Comparison of ENCODE assay signal across 20 cellular contexts in the genomic region with DNA sequence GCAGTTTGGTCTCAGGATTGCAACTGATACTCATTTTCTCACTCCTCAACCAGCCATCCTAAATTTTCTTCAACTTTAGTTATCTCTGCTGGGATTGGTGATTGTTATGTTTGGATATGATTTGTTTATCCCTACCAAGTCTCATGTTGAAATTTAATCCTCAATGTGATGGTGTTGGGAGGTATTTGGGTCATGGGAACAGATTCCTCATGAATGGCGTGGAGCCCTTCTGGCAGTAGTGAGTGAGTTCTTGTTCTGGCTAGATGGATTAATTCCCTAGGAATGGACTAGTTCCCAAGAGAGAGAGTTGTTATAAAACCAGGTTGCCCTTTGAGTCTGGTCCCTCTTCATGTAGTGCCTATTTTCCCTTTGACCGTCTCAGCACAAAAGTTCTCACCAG.
"Had no signal": no experiment of that assay in that cellular context is flagged by ENCODE, and none has a peak within 500 bp of the region (broad histone marks: within the 10 kb centered on the region; RNA-seq: fewer than 3 reads in every experiment).

No MANE protein-coding gene starts in this region.

- H3K36me3 ChIP-seq: gastroesophageal sphincter, left lung, neural progenitor cell, pancreas, right lobe of liver, suprapubic skin, thyroid gland had no signal

- ATAC-seq: esophagus mucosa; gastroesophageal sphincter; left lung; natural killer cell treated with Interleukin-12 subunit alpha and Interleukin-12 subunit beta and Interleukin-15 and Interleukin-18, amount 100 ng/mL, for 72 hours; pancreas; right lobe of liver; stimulated activated naive B cell treated with anti-CD40 and anti-IgM and Interleukin-4, amounts not matched to agents 10 μg/mL and 1 μg/mL and 100 μg/mL, for 72 hours had no signal

- H3K4me1 ChIP-seq: gastroesophageal sphincter, left lung, pancreas, right lobe of liver, suprapubic skin, thyroid gland had no signal

- H3K4me3 ChIP-seq: gastroesophageal sphincter, left lung, lung, neural progenitor cell, pancreas, right lobe of liver, skin epidermis, suprapubic skin, thyroid gland had no signal

- H3K27me3 ChIP-seq: gastroesophageal sphincter, left lung, neural progenitor cell, pancreas, right lobe of liver, suprapubic skin, thyroid gland had no signal

- DNase-seq: effector memory CD4-positive, alpha-beta T cell; glutamatergic neuron; islet precursor cell; left lung; mesenchymal stem cell; midbrain; occipital lobe; pancreas; right lobe of liver; stimulated activated CD4-positive, alpha-beta T cell treated with anti-CD3 and anti-CD28 coated beads, Interleukin-2, amount 100 ng/mL, for 24 hours; stimulated activated CD4-positive, alpha-beta T cell treated with anti-CD3 and anti-CD28 coated beads, Interleukin-4, amount 100 ng/mL, for 4 hours; stimulated activated naive B cell treated with anti-CD40 and anti-IgM and Interleukin-4, amounts not matched to agents 10 μg/mL and 1 μg/mL and 100 μg/mL, for 72 hours; thyroid gland had no signal

- H3K9me3 ChIP-seq: gastroesophageal sphincter, left lung, pancreas, right lobe of liver, suprapubic skin, thyroid gland had no signal

- H3K27ac ChIP-seq: gastroesophageal sphincter, left lung, neural progenitor cell, pancreas, right lobe of liver, skin epidermis, suprapubic skin, thyroid gland had no signal
